In genomic region chr15:65902373-65902772, GRCh38 we compare ENCODE assay signal across 8 cellular contexts. TPM values are rescaled to one million over a fixed set of nuclear protein-coding genes. Genes with fewer than 3 reads are reported as not detected.
A peak's percentile ranks its signal among the peaks of the same experiment; 100 is the strongest.
DNase-seq lines count a peak whose midpoint lies in the region; ATAC-seq and TF ChIP-seq lines count a peak whose summit lies in the region.

No MANE protein-coding gene starts in this region.

- no peak for TF ChIP-seq CTCF in left ventricle myocardium inferior (IDR thresholded peaks at IDR 0.05; ENCODE audit: borderline replicate concordance)
- TF ChIP-seq CTCF in type B pancreatic cell (conservative IDR thresholded peaks at IDR 0.05): no peak

- DNase-seq in CMK (ENCODE audit: low read depth) (peak; percentile 37), RPMI8226 (peak; percentile 96), left ventricle myocardium inferior (peak; percentile 31), type B pancreatic cell (ENCODE audit: extremely low spot score, unreplicated experiment) (no peak), NCI-H446 (lab: John Stamatoyannopoulos, UW) (no peak), HuH-7.5 (ENCODE audit: low spot score) (no peak)

- H3K4me3 Mint-ChIP-seq in type B pancreatic cell: peak overlapping the region; percentile 77

- intact Hi-C loops in left ventricle myocardium inferior (cut with micrococcal nuclease): no loop called here

- peak; percentile 65 for ATAC-seq in GM19023 (IDR thresholded peaks at IDR 0.05; ENCODE audit: unreplicated experiment)
- ATAC-seq in HG03139 (IDR thresholded peaks at IDR 0.05; ENCODE audit: unreplicated experiment): peak; percentile 72

- H3K9me3 Mint-ChIP-seq in type B pancreatic cell: no peaks in the 10 kb centered on the region

- peak overlapping the region; percentile 41 for H3K27ac ChIP-seq in left ventricle myocardium inferior (replicated peaks)

- peaks cover 36% of the 10 kb centered on the region for H3K4me1 ChIP-seq in left ventricle myocardium inferior

- peaks cover 40% of the 10 kb centered on the region for H3K4me1 Mint-ChIP-seq in type B pancreatic cell (ENCODE audit: unreplicated experiment)

- H3K36me3 ChIP-seq in left ventricle myocardium inferior: peaks cover 70% of the 10 kb centered on the region

- H3K27me3 Mint-ChIP-seq in type B pancreatic cell: no peaks in the 10 kb centered on the region

- peaks cover 34% of the 10 kb centered on the region for H3K36me3 Mint-ChIP-seq in type B pancreatic cell

- no peak overlapping the region for H3K4me3 ChIP-seq in left ventricle myocardium inferior

- peak overlapping the region; percentile 100 for H3K27ac Mint-ChIP-seq in type B pancreatic cell

- no peaks in the 10 kb centered on the region for H3K27me3 ChIP-seq in left ventricle myocardium inferior (ENCODE audit: low read depth)

- no peaks in the 10 kb centered on the region for H3K9me3 ChIP-seq in left ventricle myocardium inferior (replicated peaks)

RNA-seq across cellular contexts. Expression of gene RAB11A, which starts 33.1 kb away (rescaled TPM):
- total RNA-seq in left ventricle myocardium inferior (146 TPM), type B pancreatic cell (ENCODE audit: low replicate concordance) (266 and 484 TPM in 2 replicates)

Comparison
In these comparisons a context has a peak if more than half of its experiments do, and no peak if none do; other contexts are left out.
1. DNase-seq: peak in CMK (single experiment), RPMI8226 (single experiment) and left ventricle myocardium inferior (single experiment); none in type B pancreatic cell (single experiment), NCI-H446 (0 of 2) and HuH-7.5 (single experiment).